In genomic region chr11:65078151-65078550, GRCh38 we compare ENCODE assay signal across 8 cellular contexts. TPM values are rescaled to one million over a fixed set of nuclear protein-coding genes. Genes with fewer than 3 reads are reported as not detected.
DNase-seq lines count a peak whose midpoint lies in the region; ATAC-seq, FAIRE-seq and TF ChIP-seq lines count a peak whose summit lies in the region.

No MANE protein-coding gene starts in this region.

- CTCF ChIA-PET in K562 (lab: Yijun Ruan, JAX; ENCODE audit: low intra/inter-chr PET ratio): interaction anchor here (0.5 to 3.0 kb wide), 3 partner anchors 65 to 955 kb away, joined by 4 to 18 read pairs (median 5); partner anchors contain the start of gene ARL2

- peak; percentile 85 for FAIRE-seq in K562 (lab: Jason Lieb, UNC)

- H3K4me3 ChIP-seq in K562 (no peak overlapping the region), right lobe of liver (no peak overlapping the region)

- POLR2A ChIA-PET in K562 (lab: Yijun Ruan, JAX): interaction anchor here (0.6 to 2.0 kb wide), 5 partner anchors 9 to 1210 kb away, joined by 3 to 5 read pairs (median 3); no protein-coding TSS in a partner anchor

- no peak overlapping the region; a peak in 1 of 4 replicates for H3K9ac ChIP-seq in K562 (ENCODE audit: insufficient read depth in 1 of 2, low read depth in 2 of 2, low read length in 2 of 2)

- H3K9me3 ChIP-seq in K562 (replicated peaks; ENCODE audit: control insufficient read depth, insufficient read depth, low read depth, low read length) (no peaks in the 10 kb centered on the region), right lobe of liver (no peaks in the 10 kb centered on the region)

- 0 out of 3 replicates have a peak overlapping the region, but pooled peaks have one; percentile 16 for H3K27ac ChIP-seq in K562 (ENCODE audit: extremely low read depth, low read depth, low read length)
- no peak overlapping the region for H3K27ac ChIP-seq in right lobe of liver

- 36% methylated on average over 3 of the region's 3 CpGs for WGBS in K562 (ENCODE audit: insufficient coverage, low coverage, missing lambda C conversion rate)
- WGBS in right lobe of liver (ENCODE audit: insufficient coverage, low coverage, low lambda C conversion rate, missing lambda C conversion rate): no CpG with 5 or more reads among the region's 3 CpGs

- peaks cover 20 to 22% of the 10 kb centered on the region in 2 experiments; a peak in 4 of 5 replicates for H3K4me1 ChIP-seq in K562 (replicated peaks in 1 of 2; ENCODE audit: control insufficient read depth in 2 of 2, insufficient read depth in 2 of 2, low read length in 2 of 2)
- H3K4me1 ChIP-seq in right lobe of liver: no peaks in the 10 kb centered on the region

- in situ Hi-C loops in K562 (cut with MboI): no loop called here

- H3K4me2 ChIP-seq in K562 (ENCODE audit: insufficient read depth, low read length): no peak overlapping the region; the same call in 1 of the 2 replicates

- TF ChIP-seq POLR2A in K562 (conservative IDR thresholded peaks at IDR 0.05) (no peak), right lobe of liver (IDR thresholded peaks at IDR 0.05) (no peak)

- H3K79me2 ChIP-seq in K562 (ENCODE audit: control insufficient read depth, insufficient read depth, low read length): peaks cover 53% of the 10 kb centered on the region

- intact Hi-C loops in K562 (cut with micrococcal nuclease) (loop anchor here (1.0 kb wide), 1 partner anchor 64 kb away; the partner anchor contains the start of gene ARL2), right lobe of liver (cut with DNase I) (no loop called here)

- H3K36me3 ChIP-seq in K562 (ENCODE audit: control insufficient read depth, insufficient read depth, low read length) (peaks cover 70% of the 10 kb centered on the region), right lobe of liver (no peaks in the 10 kb centered on the region)

- TF ChIP-seq CTCF in K562 (IDR thresholded peaks at IDR 0.05 in 2 of 3, conservative IDR thresholded peaks at IDR 0.05 in 1 of 3; ENCODE audit: insufficient read depth in 2 of 3, low read depth in 1 of 3, low read length in 3 of 3): peak; percentile 80 to 87 (median 83)
- peak; percentile 62 to 69 (median 66) for TF ChIP-seq CTCF in right lobe of liver (IDR thresholded peaks at IDR 0.05)

- peak; percentile 34 for DNase-seq in Daoy (ENCODE audit: low read depth)
- DNase-seq in HuH-7 (ENCODE audit: low spot score): peak; percentile 66
- peak; percentile 32 to 84 (median 60) for DNase-seq in T-helper 2 cell
- peak; percentile 62 to 75 (median 65) for DNase-seq in K562 (ENCODE audit: extremely low read depth in 1 of 4, low spot score in 3 of 4)
- DNase-seq in right lobe of liver: peak in 2 of 3 donors; percentile 58 to 70
- peak; percentile 45 to 56 for DNase-seq in stimulated activated CD8-positive, alpha-beta memory T cell treated with anti-CD3 and anti-CD28 coated beads, Interleukin-7, amount 100 ng/mL, for 1 hour (ENCODE audit: low read depth in 2 of 2)
- DNase-seq in amygdala (lab: John Stamatoyannopoulos, UW): no peak

- BruUV-seq in K562 (replicated peaks; lab: Mats Ljungman, UMichigan): no TSS peak

- peak; percentile 50 to 60 for TF ChIP-seq RAD21 in K562 (CRISPR knock-in tag; conservative IDR thresholded peaks at IDR 0.05 in 1 of 2, IDR thresholded peaks at IDR 0.05 in 1 of 2)

- H2AFZ ChIP-seq in K562 (ENCODE audit: low read depth, low read length): no peak overlapping the region

- ATAC-seq in K562 (peak; percentile 93), right lobe of liver (peak; percentile 86 to 95 (median 92)), HG03565 (IDR thresholded peaks at IDR 0.05; ENCODE audit: unreplicated experiment) (no peak)

- H3K27me3 ChIP-seq in K562 (ENCODE audit: control insufficient read depth in 2 of 2, insufficient read depth in 2 of 2, low read length in 2 of 2) (no peaks in the 10 kb centered on the region), right lobe of liver (no peaks in the 10 kb centered on the region)

- H3K9me1 ChIP-seq in K562 (ENCODE audit: control insufficient read depth, insufficient read depth, low read length): no peaks in the 10 kb centered on the region

- TF ChIP-seq EP300 in K562 (IDR thresholded peaks at IDR 0.05; ENCODE audit: low read length): no peak

- peaks cover 6% of the 10 kb centered on the region; the same call in 1 of the 2 replicates for H4K20me1 ChIP-seq in K562 (replicated peaks; ENCODE audit: control insufficient read depth, insufficient read depth, low read length)

RNA-seq across cellular contexts. Expression of gene CDCA5, which starts 5.7 kb away (rescaled TPM):
- total RNA-seq in Daoy (2014; rRNA removed; shearing (Covaris generic)): 75.2 and 77.1 TPM in 2 replicates
- 44.4 and 82.3 TPM in 2 replicates for total RNA-seq in K562 (2011; cell fraction: chromatin; rRNA removed; ENCODE audit: low replicate concordance)
- total RNA-seq in K562 (2011; cell fraction: nucleolus; rRNA removed): 55.5 and 58.2 TPM in 2 replicates
- 49.6 and 60.0 TPM in 2 replicates for total RNA-seq in K562 (2011; cell fraction: nucleoplasm; rRNA removed)
- total RNA-seq in K562 (2014; rRNA removed) (64.6 and 70.3 TPM in 2 replicates), K562 (2014; rRNA removed; fragmentation: Illumina TruSeq; extraction: Trizol) (48.2 and 50.0 TPM in 2 replicates), K562 (2015; rRNA removed; fragmentation: Illumina TruSeq; extraction: Trizol) (66.1 and 68.2 TPM in 2 replicates), K562 (2021) (89.9 and 94.3 TPM in 2 replicates), right lobe of liver (1 to 10 TPM in 3 of 6 experiments, under 1 TPM in 3; 0.31 to 2.3 (median 1.0) TPM)
- polyA plus RNA-seq in K562 (2011; rRNA removed) (50.5 and 51.8 TPM in 2 replicates), K562 (2014; fragmentation: Illumina TruSeq; extraction: Trizol) (83.2 and 85.1 TPM in 2 replicates), K562 (2014; fragmentation: Nextera tagmentation; extraction: Ambion mirVana) (10 to 100 TPM; 18.9 to 25.5 TPM), K562 (2014; rRNA removed) (85.2 and 86.6 TPM in 2 replicates)
- polyA plus RNA-seq in K562 (2011; cell fraction: cytosol; rRNA removed): 51.8 and 53.4 TPM in 2 replicates
- 63.3 and 73.2 TPM in 2 replicates for polyA plus RNA-seq in K562 (2011; cell fraction: nucleus; rRNA removed)
- 60.2 and 62.5 TPM in 2 replicates for polyA plus RNA-seq in K562 (2012)
- polyA minus RNA-seq in K562 (2011; rRNA and poly(A)+ RNA removed): 30.9 and 32.5 TPM in 2 replicates
- 23.9 and 30.4 TPM in 2 replicates for polyA minus RNA-seq in K562 (2011; cell fraction: cytosol; rRNA and poly(A)+ RNA removed)
- 20.5 and 31.7 TPM in 2 replicates for polyA minus RNA-seq in K562 (2011; cell fraction: nucleus; rRNA and poly(A)+ RNA removed)

RNA-seq across cellular contexts. Expression of gene ZFPL1, which starts 5.9 kb away (rescaled TPM):
- total RNA-seq in Daoy (2014; rRNA removed; shearing (Covaris generic)): 36.6 and 52.9 TPM in 2 replicates
- 54.4 and 89.3 TPM in 2 replicates for total RNA-seq in K562 (2011; cell fraction: chromatin; rRNA removed; ENCODE audit: low replicate concordance)
- total RNA-seq in K562 (2011; cell fraction: nucleolus; rRNA removed): 56.7 and 57.8 TPM in 2 replicates
- total RNA-seq in K562 (2011; cell fraction: nucleoplasm; rRNA removed): 63.4 and 76.1 TPM in 2 replicates
- total RNA-seq in K562 (2014; rRNA removed) (37.3 and 46.0 TPM in 2 replicates), K562 (2014; rRNA removed; fragmentation: Illumina TruSeq; extraction: Trizol) (7.0 and 10.0 TPM in 2 replicates), K562 (2015; rRNA removed; fragmentation: Illumina TruSeq; extraction: Trizol) (21.1 and 22.7 TPM in 2 replicates), K562 (2021) (33.4 and 37.5 TPM in 2 replicates), right lobe of liver (10 to 100 TPM; 15.4 to 22.4 (median 18.0) TPM)
- polyA plus RNA-seq in K562 (2011; rRNA removed) (16.5 and 38.6 TPM in 2 replicates), K562 (2014; fragmentation: Illumina TruSeq; extraction: Trizol) (35.4 and 47.8 TPM in 2 replicates), K562 (2014; fragmentation: Nextera tagmentation; extraction: Ambion mirVana) (1 to 10 TPM; 3.7 to 7.1 TPM), K562 (2014; rRNA removed) (29.7 and 32.3 TPM in 2 replicates)
- 52.7 and 57.8 TPM in 2 replicates for polyA plus RNA-seq in K562 (2011; cell fraction: cytosol; rRNA removed)
- polyA plus RNA-seq in K562 (2011; cell fraction: nucleus; rRNA removed): 91.6 and 108 TPM in 2 replicates
- polyA plus RNA-seq in K562 (2012): 45.3 and 52.6 TPM in 2 replicates
- 18.2 and 25.1 TPM in 2 replicates for polyA minus RNA-seq in K562 (2011; rRNA and poly(A)+ RNA removed)
- 19.7 and 26.0 TPM in 2 replicates for polyA minus RNA-seq in K562 (2011; cell fraction: cytosol; rRNA and poly(A)+ RNA removed)
- 30.7 and 53.2 TPM in 2 replicates for polyA minus RNA-seq in K562 (2011; cell fraction: nucleus; rRNA and poly(A)+ RNA removed)

RNA-seq across cellular contexts. Expression of gene VPS51, which starts 17.9 kb away (rescaled TPM):
- total RNA-seq in Daoy (2014; rRNA removed; shearing (Covaris generic)): 333 and 361 TPM in 2 replicates
- total RNA-seq in K562 (2011; cell fraction: chromatin; rRNA removed; ENCODE audit: low replicate concordance): 48.6 and 156 TPM in 2 replicates
- 126 and 134 TPM in 2 replicates for total RNA-seq in K562 (2011; cell fraction: nucleolus; rRNA removed)
- total RNA-seq in K562 (2011; cell fraction: nucleoplasm; rRNA removed): 68.7 and 73.5 TPM in 2 replicates
- total RNA-seq in K562 (2014; rRNA removed): 143 and 215 TPM in 2 replicates
- total RNA-seq in K562 (2014; rRNA removed; fragmentation: Illumina TruSeq; extraction: Trizol): 16.9 and 20.6 TPM in 2 replicates
- total RNA-seq in K562 (2015; rRNA removed; fragmentation: Illumina TruSeq; extraction: Trizol): 40.6 and 46.8 TPM in 2 replicates
- total RNA-seq in K562 (2021): 89.3 and 103 TPM in 2 replicates
- 49.7 and 83.5 TPM in 2 replicates for polyA plus RNA-seq in K562 (2011; rRNA removed)
- 68.7 and 145 TPM in 2 replicates for polyA plus RNA-seq in K562 (2011; cell fraction: cytosol; rRNA removed)
- 135 and 175 TPM in 2 replicates for polyA plus RNA-seq in K562 (2011; cell fraction: nucleus; rRNA removed)
- polyA plus RNA-seq in K562 (2012): 89.1 and 104 TPM in 2 replicates
- polyA plus RNA-seq in K562 (2014; fragmentation: Illumina TruSeq; extraction: Trizol): 22.2 and 49.8 TPM in 2 replicates
- polyA plus RNA-seq in K562 (2014; fragmentation: Nextera tagmentation; extraction: Ambion mirVana): 1 to 10 TPM; 1.8 to 2.9 TPM
- polyA plus RNA-seq in K562 (2014; rRNA removed): 73.2 and 126 TPM in 2 replicates
- polyA minus RNA-seq in K562 (2011; rRNA and poly(A)+ RNA removed): 48.0 and 66.9 TPM in 2 replicates
- polyA minus RNA-seq in K562 (2011; cell fraction: cytosol; rRNA and poly(A)+ RNA removed): 120 and 159 TPM in 2 replicates
- 55.3 and 62.1 TPM in 2 replicates for polyA minus RNA-seq in K562 (2011; cell fraction: nucleus; rRNA and poly(A)+ RNA removed)
- 100 to 1,000 TPM in 2 of 6 experiments, 10 to 100 TPM in 4; 41.5 to 170 (median 50.2) TPM for total RNA-seq in right lobe of liver

RNA-seq across cellular contexts. Expression of gene NAALADL1, which starts 19.8 kb away (rescaled TPM):
- total RNA-seq in Daoy (2014; rRNA removed; shearing (Covaris generic)): not detected in 2 replicates
- total RNA-seq in K562 (2011; cell fraction: chromatin; rRNA removed; ENCODE audit: low replicate concordance): 0.53 and 3.3 TPM in 2 replicates
- total RNA-seq in K562 (2011; cell fraction: nucleolus; rRNA removed): 0.53 and 1.8 TPM in 2 replicates
- 0.73 TPM in 1 of 2 replicates, not detected in the other for total RNA-seq in K562 (2011; cell fraction: nucleoplasm; rRNA removed)
- total RNA-seq in K562 (2014; rRNA removed): 0.16 TPM in 1 of 2 replicates, not detected in the other
- total RNA-seq in K562 (2014; rRNA removed; fragmentation: Illumina TruSeq; extraction: Trizol): not detected in 2 replicates
- total RNA-seq in K562 (2015; rRNA removed; fragmentation: Illumina TruSeq; extraction: Trizol): 0.07 TPM in 1 of 2 replicates, not detected in the other
- 0.22 and 0.38 TPM in 2 replicates for total RNA-seq in K562 (2021)
- 0.06 and 0.16 TPM in 2 replicates for polyA plus RNA-seq in K562 (2011; rRNA removed)
- polyA plus RNA-seq in K562 (2011; cell fraction: cytosol; rRNA removed): 0.19 and 0.24 TPM in 2 replicates
- 1.5 and 2.6 TPM in 2 replicates for polyA plus RNA-seq in K562 (2011; cell fraction: nucleus; rRNA removed)
- 0.40 and 1.3 TPM in 2 replicates for polyA plus RNA-seq in K562 (2012)
- 0.27 and 0.29 TPM in 2 replicates for polyA plus RNA-seq in K562 (2014; fragmentation: Illumina TruSeq; extraction: Trizol)
- polyA plus RNA-seq in K562 (2014; fragmentation: Nextera tagmentation; extraction: Ambion mirVana): not detected
- polyA plus RNA-seq in K562 (2014; rRNA removed): 0.07 and 0.72 TPM in 2 replicates
- polyA minus RNA-seq in K562 (2011; rRNA and poly(A)+ RNA removed): 0.06 TPM in 1 of 2 replicates, not detected in the other
- polyA minus RNA-seq in K562 (2011; cell fraction: cytosol; rRNA and poly(A)+ RNA removed): not detected in 2 replicates
- 0.27 TPM in 1 of 2 replicates, not detected in the other for polyA minus RNA-seq in K562 (2011; cell fraction: nucleus; rRNA and poly(A)+ RNA removed)
- 1 to 10 TPM in 5 of 6 experiments, under 1 TPM in 1; 0.83 to 3.5 (median 1.4) TPM for total RNA-seq in right lobe of liver

RNA-seq across cellular contexts. Expression of gene TM7SF2, which starts 33.5 kb away (rescaled TPM):
- total RNA-seq in Daoy (2014; rRNA removed; shearing (Covaris generic)): 3.2 and 4.0 TPM in 2 replicates
- 31.4 and 105 TPM in 2 replicates for total RNA-seq in K562 (2011; cell fraction: chromatin; rRNA removed; ENCODE audit: low replicate concordance)
- total RNA-seq in K562 (2011; cell fraction: nucleolus; rRNA removed): 91.9 and 106 TPM in 2 replicates
- 59.6 and 61.8 TPM in 2 replicates for total RNA-seq in K562 (2011; cell fraction: nucleoplasm; rRNA removed)
- 18.6 and 20.6 TPM in 2 replicates for total RNA-seq in K562 (2014; rRNA removed)
- total RNA-seq in K562 (2014; rRNA removed; fragmentation: Illumina TruSeq; extraction: Trizol): 3.2 and 3.7 TPM in 2 replicates
- 7.0 and 7.9 TPM in 2 replicates for total RNA-seq in K562 (2015; rRNA removed; fragmentation: Illumina TruSeq; extraction: Trizol)
- total RNA-seq in K562 (2021): 21.4 and 21.8 TPM in 2 replicates
- 14.6 and 35.3 TPM in 2 replicates for polyA plus RNA-seq in K562 (2011; rRNA removed)
- 34.6 and 38.1 TPM in 2 replicates for polyA plus RNA-seq in K562 (2011; cell fraction: cytosol; rRNA removed)
- 109 and 130 TPM in 2 replicates for polyA plus RNA-seq in K562 (2011; cell fraction: nucleus; rRNA removed)
- 18.6 and 23.4 TPM in 2 replicates for polyA plus RNA-seq in K562 (2012)
- 14.3 and 18.6 TPM in 2 replicates for polyA plus RNA-seq in K562 (2014; fragmentation: Illumina TruSeq; extraction: Trizol)
- polyA plus RNA-seq in K562 (2014; fragmentation: Nextera tagmentation; extraction: Ambion mirVana): 1 to 10 TPM; 1.2 to 1.4 TPM
- 20.4 and 22.0 TPM in 2 replicates for polyA plus RNA-seq in K562 (2014; rRNA removed)
- polyA minus RNA-seq in K562 (2011; rRNA and poly(A)+ RNA removed): 10.6 and 12.1 TPM in 2 replicates
- 9.4 and 15.1 TPM in 2 replicates for polyA minus RNA-seq in K562 (2011; cell fraction: cytosol; rRNA and poly(A)+ RNA removed)
- 27.9 and 40.7 TPM in 2 replicates for polyA minus RNA-seq in K562 (2011; cell fraction: nucleus; rRNA and poly(A)+ RNA removed)
- 100 to 1,000 TPM in 1 of 6 experiments, 10 to 100 TPM in 5; 25.6 to 112 (median 37.8) TPM for total RNA-seq in right lobe of liver

Comparison
In these comparisons a context has a peak if more than half of its experiments do, and no peak if none do; other contexts are left out.
1. DNase-seq: peak in Daoy (single experiment), HuH-7 (single experiment), T-helper 2 cell (5 of 5), K562 (4 of 4), right lobe of liver (2 of 3) and stimulated activated CD8-positive, alpha-beta memory T cell treated with anti-CD3 and anti-CD28 coated beads, Interleukin-7, amount 100 ng/mL, for 1 hour (2 of 2); none in amygdala (0 of 56).
2. RNA of gene CDCA5, which starts 5.7 kb away (total RNA-seq): 75.2 to 77.1 TPM in Daoy and 44.4 to 94.3 TPM in K562; 0.31 to 2.3 TPM in right lobe of liver; every median in the first group is over 10 times any median in the second.